ENCODE assay signal across 9 cellular contexts in the genomic region with DNA sequence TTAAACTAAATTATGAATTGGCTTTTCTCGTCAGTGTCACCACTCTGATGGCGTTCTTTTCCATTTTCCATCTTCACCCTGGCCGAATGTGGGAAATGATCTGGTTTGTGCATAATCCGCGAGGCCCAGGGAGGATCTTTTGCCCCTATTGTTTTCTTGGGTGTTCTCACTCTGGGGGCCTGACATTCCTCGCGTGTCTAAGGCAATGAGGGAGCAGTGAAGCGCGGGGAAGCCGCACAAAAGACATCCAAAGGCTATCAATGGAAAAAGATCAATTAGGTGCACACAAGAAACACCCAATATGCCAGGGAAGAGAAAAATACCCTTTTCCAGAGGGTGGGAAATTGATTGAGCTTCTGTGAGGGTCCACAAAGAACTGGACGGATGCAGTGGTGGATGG. TPM values are rescaled to one million over a fixed set of nuclear protein-coding genes. Genes with fewer than 3 reads are reported as not detected.
DNase-seq lines count a peak whose midpoint lies in the region; ATAC-seq and TF ChIP-seq lines count a peak whose summit lies in the region.
"Had no signal": no experiment of that assay in that cellular context is flagged by ENCODE, and none has a peak within 500 bp of the region (broad histone marks: within the 10 kb centered on the region; RNA-seq: fewer than 3 reads in every experiment).

No MANE protein-coding gene starts in this region.

- H3K27me3 Mint-ChIP-seq in CD4-positive, alpha-beta T cell, result peaks cover 81% of the 10 kb centered on the region
- peaks cover 86% of the 10 kb centered on the region for H3K27me3 Mint-ChIP-seq in endodermal cell (ENCODE audit: insufficient read depth)

- POLR2A ChIA-PET in CD4-positive, alpha-beta T cell (lab: Charles Lee), result no interaction called here

- peaks cover 17% of the 10 kb centered on the region for H3K4me1 Mint-ChIP-seq in CD4-positive, alpha-beta T cell (ENCODE audit: low read depth)
- H3K4me1 Mint-ChIP-seq in endodermal cell, result peaks cover 20% of the 10 kb centered on the region

- H3K9ac ChIP-seq in NT2/D1 (ENCODE audit: insufficient read length, low read depth) (peak overlapping the region; percentile 93), endodermal cell (ENCODE audit: extremely low read depth, low read length, poor library complexity, severe bottlenecking) (peak overlapping the region; percentile 48)

- H3K36me3 Mint-ChIP-seq in CD4-positive, alpha-beta T cell (ENCODE audit: low read depth), result no peaks in the 10 kb centered on the region
- H3K36me3 Mint-ChIP-seq in endodermal cell (ENCODE audit: low read depth), result no peaks in the 10 kb centered on the region

- peak overlapping the region; percentile 89 for H3K4me3 ChIP-seq in NT2/D1 (ENCODE audit: insufficient read length, low read depth)
- H3K4me3 ChIP-seq in endodermal cell (ENCODE audit: low read length), result peak overlapping the region; percentile 89
- H3K4me3 ChIP-seq in neuron (ENCODE audit: low read length), result peak overlapping the region; percentile 99

- ATAC-seq in CD4-positive, alpha-beta T cell (ENCODE audit: poor library complexity), result no peak
- ATAC-seq in GM21717 (IDR thresholded peaks at IDR 0.05; ENCODE audit: unreplicated experiment), result no peak
- ATAC-seq in GM19455 (IDR thresholded peaks at IDR 0.05; ENCODE audit: unreplicated experiment), result no peak

- H3K36me3 ChIP-seq in NT2/D1 (ENCODE audit: insufficient read depth, insufficient read length, low read length), result no peaks in the 10 kb centered on the region
- no peaks in the 10 kb centered on the region for H3K36me3 ChIP-seq in endodermal cell (ENCODE audit: control insufficient read depth, insufficient read depth, low read length)
- no peaks in the 10 kb centered on the region for H3K36me3 ChIP-seq in neuron (ENCODE audit: insufficient read depth, low read length)

- H3K27ac ChIP-seq in CD4-positive, alpha-beta T cell (ENCODE audit: low read depth, low read length), result no peak overlapping the region
- H3K27ac ChIP-seq in endodermal cell (ENCODE audit: low read depth, low read length), result peak overlapping the region; percentile 59

- H3K27ac Mint-ChIP-seq in CD4-positive, alpha-beta T cell, result no peak overlapping the region
- H3K27ac Mint-ChIP-seq in endodermal cell, result no peak overlapping the region

- TF ChIP-seq CTCF in CD4-positive, alpha-beta T cell (IDR thresholded peaks at IDR 0.05), result no peak
- TF ChIP-seq CTCF in endodermal cell (conservative IDR thresholded peaks at IDR 0.05), result no peak

- 25 to 56% methylated on average over 3 to 11 of the region's 11 CpGs for WGBS in endodermal cell (ENCODE audit: insufficient coverage in 1 of 2, insufficient read length in 1 of 2), 2 experiments

- DNase-seq in CD4-positive, alpha-beta T cell, result no peak
- DNase-seq in NT2/D1 (ENCODE audit: low read depth, low spot score), result no peak
- no peak for DNase-seq in endodermal cell
- DNase-seq in NAMALWA (ENCODE audit: low spot score), result no peak
- DNase-seq in central memory CD4-positive, alpha-beta T cell, result no peak
- DNase-seq: activated CD4-positive, alpha-beta T cell treated with anti-CD3 and anti-CD28 coated beads for 4 hours had no signal

- H3K4me3 Mint-ChIP-seq in CD4-positive, alpha-beta T cell, result peak overlapping the region; percentile 82
- peak overlapping the region; percentile 68 for H3K4me3 Mint-ChIP-seq in endodermal cell

- H3K9me3 ChIP-seq in CD4-positive, alpha-beta T cell (ENCODE audit: control insufficient read depth, low read length), result no peaks in the 10 kb centered on the region
- H3K9me3 ChIP-seq in NT2/D1 (ENCODE audit: insufficient read depth, low read length) (no peaks in the 10 kb centered on the region), endodermal cell (ENCODE audit: control insufficient read depth, low read length) (no peaks in the 10 kb centered on the region), neuron (ENCODE audit: low read length) (no peaks in the 10 kb centered on the region)

- H3K4me1 ChIP-seq in NT2/D1 (ENCODE audit: insufficient read depth, insufficient read length) (peaks cover 3% of the 10 kb centered on the region), endodermal cell (ENCODE audit: control insufficient read depth, insufficient read depth, low read length) (no peaks in the 10 kb centered on the region), neuron (ENCODE audit: insufficient read depth, low read length) (peaks cover 32% of the 10 kb centered on the region)

- CTCF ChIA-PET in CD4-positive, alpha-beta T cell (lab: Charles Lee), result no interaction called here

- no peaks in the 10 kb centered on the region for H3K9me3 Mint-ChIP-seq in CD4-positive, alpha-beta T cell
- H3K9me3 Mint-ChIP-seq in endodermal cell, result no peaks in the 10 kb centered on the region

- peaks cover 60% of the 10 kb centered on the region for H3K27me3 ChIP-seq in CD4-positive, alpha-beta T cell (ENCODE audit: control insufficient read depth, insufficient read depth, low read length)
- H3K27me3 ChIP-seq in NT2/D1 (ENCODE audit: insufficient read depth, insufficient read length) (peaks cover 7% of the 10 kb centered on the region), endodermal cell (ENCODE audit: control insufficient read depth, insufficient read depth, low read length, poor library complexity, severe bottlenecking) (peaks cover 83% of the 10 kb centered on the region), neuron (ENCODE audit: insufficient read depth, low read length) (no peaks in the 10 kb centered on the region)

- H2AFZ ChIP-seq in neuron (ENCODE audit: low read depth, low read length), result peak overlapping the region; percentile 21

- intact Hi-C loops in CD4-positive, alpha-beta T cell (cut with DNase I, micrococcal nuclease), result no loop called here

RNA-seq across cellular contexts. Expression of a gene that starts 1.0 kb away (rescaled TPM):
- total RNA-seq in CD4-positive, alpha-beta T cell, result under 1 TPM; 0.16 to 0.45 TPM
- 10 to 100 TPM in 1 of 2 donors, 1 to 10 TPM in 1; 9.1 to 10.2 TPM for total RNA-seq in endodermal cell
- polyA plus RNA-seq in endodermal cell (2013, experiment 1 of 2), result 31.1 TPM
- polyA plus RNA-seq in endodermal cell (2013, experiment 2 of 2), result 26.2 TPM

Comparison
In these comparisons a context has a peak if more than half of its experiments do, and no peak if none do; other contexts are left out.
1. RNA of a gene that starts 1.0 kb away (total RNA-seq): 9.1 to 10.2 TPM in endodermal cell; 0.16 to 0.45 TPM in CD4-positive, alpha-beta T cell; every median in the first group is over 4 times any median in the second.
2. Peak in every context shown above with its lines, with median percentiles within 50 percentile points of each other: H3K4me3 ChIP-seq.